Comparison of ENCODE assay signal across 9 cellular contexts in genomic region chr4:14177987-14178386, GRCh38.
DNase-seq lines count a peak whose midpoint lies in the region; ATAC-seq lines count a peak whose summit lies in the region.
"Had no signal": no experiment of that assay in that cellular context is flagged by ENCODE, and none has a peak within 500 bp of the region (broad histone marks: within the 10 kb centered on the region; RNA-seq: fewer than 3 reads in every experiment).

No MANE protein-coding gene starts in this region.

- DNase-seq in DMS 273 (lab: John Stamatoyannopoulos, UW; ENCODE audit: unreplicated experiment) (no peak), NCI-H2081 treated with DMSO at 0.1 percent for 48 hours (lab: John Stamatoyannopoulos, UW) (no peak), MG63 (no peak), left cardiac atrium (no peak)

- intact Hi-C loops in left cardiac atrium (cut with DNase I) = no loop called here

- H3K36me3 ChIP-seq in mucosa of rectum (ENCODE audit: control insufficient read depth in 2 of 2, insufficient read depth in 2 of 2, low read length in 2 of 2) = no peaks in the 10 kb centered on the region
- H3K36me3 ChIP-seq in MG63 = no peaks in the 10 kb centered on the region

- H3K4me3 ChIP-seq in mucosa of rectum (ENCODE audit: low read length in 2 of 2) (no peak overlapping the region), MG63 (no peak overlapping the region)
- H3K4me3 ChIP-seq: coronary artery had no signal

- H3K9me3 ChIP-seq in mucosa of rectum (ENCODE audit: control insufficient read depth in 2 of 2, low read length in 2 of 2) (no peaks in the 10 kb centered on the region), MG63 (no peaks in the 10 kb centered on the region)

- ATAC-seq in GM18867 (IDR thresholded peaks at IDR 0.05; ENCODE audit: unreplicated experiment) = peak; percentile 94
- peak; percentile 92 for ATAC-seq in GM21576 (IDR thresholded peaks at IDR 0.05; ENCODE audit: unreplicated experiment)
- peak; percentile 87 for ATAC-seq in HG03520 (IDR thresholded peaks at IDR 0.05; ENCODE audit: unreplicated experiment)
- ATAC-seq in left cardiac atrium = no peak

- peak overlapping the region; percentile 61 to 67 for H3K27ac ChIP-seq in mucosa of rectum (ENCODE audit: low read depth in 2 of 2, low read length in 2 of 2)
- H3K27ac ChIP-seq: coronary artery had no signal

- H3K27me3 ChIP-seq in mucosa of rectum (ENCODE audit: control insufficient read depth in 2 of 2, insufficient read depth in 2 of 2, low read length in 2 of 2) = no peaks in the 10 kb centered on the region
- no peaks in the 10 kb centered on the region for H3K27me3 ChIP-seq in MG63

- H3K4me1 ChIP-seq in mucosa of rectum (ENCODE audit: control insufficient read depth in 2 of 2, insufficient read depth in 2 of 2, low read length in 2 of 2) = no peaks in the 10 kb centered on the region

- no peak overlapping the region for H3K9ac ChIP-seq in mucosa of rectum (ENCODE audit: low read depth in 1 of 2, low read length in 2 of 2)

Comparison
In these comparisons a context has a peak if more than half of its experiments do, and no peak if none do; other contexts are left out.
1. ATAC-seq: peak in GM18867 (single experiment), GM21576 (single experiment) and HG03520 (single experiment); none in left cardiac atrium (0 of 2).